Comparison of ENCODE assay signal across 8 cellular contexts in genomic region chr12:6964605-6965025, GRCh38. TPM values are rescaled to one million over a fixed set of nuclear protein-coding genes. Genes with fewer than 3 reads are reported as not detected.
DNase-seq lines count a peak whose midpoint lies in the region; ATAC-seq and TF ChIP-seq lines count a peak whose summit lies in the region.

No MANE protein-coding gene starts in this region.

- DNase-seq in HCT116 (ENCODE audit: low read depth, low spot score) (no peak), T-helper 17 cell (no peak), heart right ventricle (no peak), SW480 (ENCODE audit: low spot score) (no peak), globus pallidus (ENCODE audit: low spot score) (no peak), NCI-H1694 treated with DMSO at 0.1 percent for 48 hours (lab: John Stamatoyannopoulos, UW) (no peak)
- DNase-seq in activated CD8-positive, alpha-beta memory T cell treated with anti-CD3 and anti-CD28 coated beads, Interleukin-2, amount 50 U/mL, for 48 hours = no peak

- CTCF ChIA-PET in HCT116 (lab: Charles Lee) = interaction anchor here (0.6 to 6.0 kb wide), 10 partner anchors 13 to 143 kb away, joined by 3 to 101 read pairs (median 3); partner anchors contain the start of genes C12orf57, PTPN6, RNU7-1 and SPSB2

- peaks cover 8% of the 10 kb centered on the region; the same call in 1 of the 2 replicates for H4K20me1 ChIP-seq in HCT116 (ENCODE audit: insufficient read depth)

- no peak overlapping the region for H2AFZ ChIP-seq in HCT116 (ENCODE audit: low read depth, low read length, poor library complexity, severe bottlenecking)

- H3K4me3 ChIP-seq in HCT116 (replicated peaks in 1 of 2; ENCODE audit: low read depth in 1 of 2, low read length in 2 of 2) (peak overlapping the region; percentile 96 to 99), heart right ventricle (no peak overlapping the region), skeletal muscle tissue (ENCODE audit: low read length in 3 of 3) (no peak overlapping the region)

- peak overlapping the region; percentile 87 for H3K4me2 ChIP-seq in HCT116 (ENCODE audit: low read length)

- 72 to 75% methylated on average over 8 of the region's 8 CpGs for WGBS in heart right ventricle, 2 donors

- H3K79me2 ChIP-seq in HCT116 (ENCODE audit: insufficient read depth, low read length) = peaks cover 64% of the 10 kb centered on the region

- peak overlapping the region; percentile 89 for H3K27ac Mint-ChIP-seq in T-helper 17 cell

- no peaks in the 10 kb centered on the region for H3K9me2 ChIP-seq in HCT116 (ENCODE audit: insufficient read depth)

- H3K9me3 ChIP-seq in HCT116 (ENCODE audit: control insufficient read depth in 1 of 2, insufficient read depth in 1 of 2, low read depth in 1 of 2, low read length in 2 of 2) (no peaks in the 10 kb centered on the region), T-helper 17 cell (ENCODE audit: control insufficient read depth, low read length, poor library complexity, severe bottlenecking) (no peaks in the 10 kb centered on the region), heart right ventricle (no peaks in the 10 kb centered on the region), skeletal muscle tissue (ENCODE audit: control insufficient read depth in 3 of 3, low read length in 3 of 3) (no peaks in the 10 kb centered on the region)

- ATAC-seq in HCT116 = no peak
- no peak for ATAC-seq in T-helper 17 cell
- no peak for ATAC-seq in heart right ventricle

- peaks cover 21 to 39% of the 10 kb centered on the region in 2 experiments; a peak in 2 of 4 replicates for H3K36me3 ChIP-seq in HCT116 (ENCODE audit: control insufficient read depth in 1 of 2, insufficient read depth in 2 of 2, low read length in 2 of 2)
- H3K36me3 ChIP-seq in heart right ventricle = peaks cover 0 to 60% (median 32%) of the 10 kb centered on the region in 9 donors
- H3K36me3 ChIP-seq in skeletal muscle tissue (ENCODE audit: control insufficient read depth in 3 of 3, insufficient read depth in 3 of 3, low read length in 3 of 3) = peaks cover 32 to 43% (median 37%) of the 10 kb centered on the region in 3 donors

- H3K4me1 ChIP-seq in HCT116 (ENCODE audit: control insufficient read depth in 1 of 2, insufficient read depth in 2 of 2, low read length in 2 of 2) (peaks cover 39 to 79% of the 10 kb centered on the region in 2 experiments), heart right ventricle (peaks cover 25 to 67% (median 56%) of the 10 kb centered on the region in 9 donors), skeletal muscle tissue (ENCODE audit: control insufficient read depth in 3 of 3, insufficient read depth in 3 of 3, low read length in 3 of 3) (peaks cover 47 to 51% (median 48%) of the 10 kb centered on the region in 3 donors)

- peaks cover 39% of the 10 kb centered on the region for H3K4me1 Mint-ChIP-seq in T-helper 17 cell

- no peak for TF ChIP-seq CTCF in HCT116 (IDR thresholded peaks at IDR 0.05 in 2 of 3, conservative IDR thresholded peaks at IDR 0.05 in 1 of 3; ENCODE audit: borderline replicate concordance in 1 of 3, insufficient read depth in 1 of 3, low read depth in 2 of 3, low read length in 2 of 3)
- TF ChIP-seq CTCF in heart right ventricle (IDR thresholded peaks at IDR 0.05) = no peak

- H3K4me3 Mint-ChIP-seq in T-helper 17 cell = no peak overlapping the region

- no peaks in the 10 kb centered on the region for H3K27me3 Mint-ChIP-seq in T-helper 17 cell

- RAD21 ChIA-PET in HCT116 (lab: Charles Lee; ENCODE audit: low non-redundant PET in 1 of 2, low total read pairs in 2 of 2, uncharacterized antibody in 2 of 2, unreplicated experiment in 2 of 2) = interaction anchor here in 1 of 2 experiments (0.6 to 0.8 kb wide), 2 partner anchors 18 to 21 kb away, joined by 3 to 4 read pairs; partner anchors contain the start of gene C12orf57

- H3K27ac ChIP-seq in HCT116 (ENCODE audit: low read depth, low read length) = peak overlapping the region; percentile 97
- H3K27ac ChIP-seq in heart right ventricle = peak overlapping the region in 9 of 10 donors; percentile 3 to 84 (median 74)
- peak overlapping the region; percentile 74 for H3K27ac ChIP-seq in skeletal muscle tissue (ENCODE audit: low read depth, low read length)

- no peak for TF ChIP-seq RAD21 in HCT116 (IDR thresholded peaks at IDR 0.05; ENCODE audit: low read depth)

- intact Hi-C loops in HCT116 (cut with micrococcal nuclease) = loop anchor here (1.0 to 5.0 kb wide), 3 partner anchors 40 to 212 kb away; partner anchors contain the start of genes MLF2 and SPSB2
- intact Hi-C loops in heart right ventricle (cut with DNase I) = loop anchor here in 7 of 10 donors (1.0 to 10.0 kb wide), 8 partner anchors 20 to 128 kb away; partner anchors contain the start of genes C12orf57 (in 4 of the 7), C1R (in 2 of the 7), LPCAT3 (in 2 of the 7) and SPSB2 (in 1 of the 7)

- peaks cover 2% of the 10 kb centered on the region for H3K36me3 Mint-ChIP-seq in T-helper 17 cell (ENCODE audit: low read depth)

- no TSS peak for BruUV-seq in HCT116 (replicated peaks; lab: Mats Ljungman, UMichigan)

- POLR2A ChIA-PET in HCT116 (lab: Charles Lee) = interaction anchor here (0.9 to 9.9 kb wide), 7 partner anchors 18 to 144 kb away, joined by 3 to 269 read pairs (median 9); partner anchors contain the start of genes C12orf57, C1RL, LPCAT3 and RNU7-1

- TF ChIP-seq POLR2A in HCT116 (IDR thresholded peaks at IDR 0.05; ENCODE audit: borderline replicate concordance, extremely low read depth, insufficient read depth, insufficient read length) = no peak

- no peaks in the 10 kb centered on the region for H3K27me3 ChIP-seq in HCT116 (ENCODE audit: insufficient read depth, low read length)
- H3K27me3 ChIP-seq in heart right ventricle = no peaks in the 10 kb centered on the region
- H3K27me3 ChIP-seq in skeletal muscle tissue (ENCODE audit: control insufficient read depth in 3 of 3, insufficient read depth in 3 of 3, low read length in 3 of 3) = no peaks in the 10 kb centered on the region

- H3K9ac ChIP-seq in HCT116 (ENCODE audit: low read length) (peak overlapping the region; percentile 100), skeletal muscle tissue (ENCODE audit: low read depth in 1 of 3, low read length in 3 of 3) (peak overlapping the region; percentile 50 to 73 (median 55))

TF ChIP-seq in HCT116, 20 proteins besides CTCF, POLR2A, EP300 and RAD21 (continues in another document):
- TF ChIP-seq FOSL1 (IDR thresholded peaks at IDR 0.05; ENCODE audit: low read depth) (no peak), MAX (IDR thresholded peaks at IDR 0.05) (no peak), EZH2phosphoT487 (IDR thresholded peaks at IDR 0.05; ENCODE audit: borderline replicate concordance) (no peak), YY1 (IDR thresholded peaks at IDR 0.05; ENCODE audit: extremely low read depth, insufficient replicate concordance, low read depth, low read length) (no peak), REST (IDR thresholded peaks at IDR 0.05; ENCODE audit: low read depth) (no peak), CBX3 (IDR thresholded peaks at IDR 0.05; ENCODE audit: low read depth) (no peak), ZNF274 (IDR thresholded peaks at IDR 0.05; ENCODE audit: low read depth, low read length) (no peak)

RNA-seq across cellular contexts. Expression of gene PHB2, which starts 5.8 kb away (rescaled TPM):
- total RNA-seq in HCT116 (2021; ENCODE audit: unreplicated experiment) (466 TPM), T-helper 17 cell (100 to 1,000 TPM; 145 to 150 TPM), heart right ventricle (100 to 1,000 TPM; 139 to 203 (median 160) TPM), skeletal muscle tissue (273 TPM)
- polyA plus RNA-seq in HCT116 (2012) = 331 and 372 TPM in 2 replicates
- polyA plus RNA-seq in heart right ventricle = 100 to 1,000 TPM; 102 to 178 TPM

RNA-seq across cellular contexts. Expression of gene EMG1, which starts 6.1 kb away (rescaled TPM):
- total RNA-seq in HCT116 (2021; ENCODE audit: unreplicated experiment) = 111 TPM
- 80.4 and 92.7 TPM in 2 replicates for polyA plus RNA-seq in HCT116 (2012)
- 10 to 100 TPM; 36.2 to 36.9 TPM for total RNA-seq in T-helper 17 cell
- total RNA-seq in heart right ventricle = 10 to 100 TPM; 33.5 to 42.1 (median 38.3) TPM
- polyA plus RNA-seq in heart right ventricle = 10 to 100 TPM; 13.8 to 31.4 TPM
- 28.2 TPM for total RNA-seq in skeletal muscle tissue

RNA-seq across cellular contexts. Expression of gene PTPN6, which starts 13.5 kb away (rescaled TPM):
- 47.7 TPM for total RNA-seq in HCT116 (2021; ENCODE audit: unreplicated experiment)
- 63.9 and 64.2 TPM in 2 replicates for polyA plus RNA-seq in HCT116 (2012)
- 100 to 1,000 TPM; 115 to 177 TPM for total RNA-seq in T-helper 17 cell
- 10 to 100 TPM in 2 of 10 donors, 1 to 10 TPM in 8; 2.9 to 32.5 (median 5.3) TPM for total RNA-seq in heart right ventricle
- polyA plus RNA-seq in heart right ventricle = 10 to 100 TPM in 1 of 2 donors, 1 to 10 TPM in 1; 8.1 to 12.1 TPM
- 7.8 TPM for total RNA-seq in skeletal muscle tissue

RNA-seq across cellular contexts. Expression of gene C12orf57, which starts 20.8 kb away (rescaled TPM):
- total RNA-seq in HCT116 (2021; ENCODE audit: unreplicated experiment) (202 TPM), T-helper 17 cell (100 to 1,000 TPM; 192 to 226 TPM), heart right ventricle (100 to 1,000 TPM; 134 to 213 (median 167) TPM), skeletal muscle tissue (205 TPM)
- 409 and 485 TPM in 2 replicates for polyA plus RNA-seq in HCT116 (2012)
- 100 to 1,000 TPM; 182 to 654 TPM for polyA plus RNA-seq in heart right ventricle

RNA-seq across cellular contexts. Expression of gene RNU7-1, which starts 21.0 kb away (rescaled TPM):
- total RNA-seq in HCT116 (2021; ENCODE audit: unreplicated experiment) = not detected
- not detected in 2 replicates for polyA plus RNA-seq in HCT116 (2012)
- not detected for total RNA-seq in T-helper 17 cell
- total RNA-seq in heart right ventricle = not detected
- not detected for polyA plus RNA-seq in heart right ventricle
- total RNA-seq in skeletal muscle tissue = not detected

Comparison
In these comparisons a context has a peak if more than half of its experiments do, and no peak if none do; other contexts are left out.
1. H3K4me3 ChIP-seq: peak in HCT116 (2 of 2); none in heart right ventricle (0 of 10) and skeletal muscle tissue (0 of 3).
2. Peak in every context shown above with its lines, with median percentiles within 50 percentile points of each other: H3K27ac ChIP-seq.